ENCODE assay signal across 8 cellular contexts in genomic region chr11:9688716-9689511, GRCh38. TPM values are rescaled to one million over a fixed set of nuclear protein-coding genes. Genes with fewer than 3 reads are reported as not detected.
DNase-seq lines count a peak whose midpoint lies in the region; ATAC-seq and TF ChIP-seq lines count a peak whose summit lies in the region.

No MANE protein-coding gene starts in this region.

- peaks cover 93% of the 10 kb centered on the region for H3K79me2 ChIP-seq in GM23248 (ENCODE audit: insufficient read depth)
- H3K79me2 ChIP-seq in Karpas-422 (ENCODE audit: low read length): peaks cover 84% of the 10 kb centered on the region

- no peaks in the 10 kb centered on the region for H3K27me3 ChIP-seq in GM23248 (replicated peaks; ENCODE audit: insufficient read depth)
- H3K27me3 ChIP-seq in Karpas-422 (ENCODE audit: low read length): no peaks in the 10 kb centered on the region

- peak overlapping the region; percentile 51; the same call in 1 of the 2 replicates for H3K9ac ChIP-seq in GM23248
- H3K9ac ChIP-seq in Karpas-422 (ENCODE audit: low read length): peak overlapping the region; percentile 71

- no peaks in the 10 kb centered on the region for H3K9me3 ChIP-seq in GM23248 (ENCODE audit: low read depth)
- no peaks in the 10 kb centered on the region for H3K9me3 ChIP-seq in Karpas-422 (ENCODE audit: low read length)

- H3K27ac Mint-ChIP-seq in activated naive CD4-positive, alpha-beta T cell treated with anti-CD3 and anti-CD28 coated beads, Interleukin-2, amount 10 ng/mL, durations not matched to agents 7 days and 5 days: no peak overlapping the region

- H4K20me1 ChIP-seq in GM23248 (ENCODE audit: insufficient read depth): no peaks in the 10 kb centered on the region; the same call in 1 of the 2 replicates
- H4K20me1 ChIP-seq in Karpas-422 (ENCODE audit: insufficient read depth, low read depth, low read length): no peaks in the 10 kb centered on the region

- H3K36me3 Mint-ChIP-seq in activated naive CD4-positive, alpha-beta T cell treated with anti-CD3 and anti-CD28 coated beads, Interleukin-2, amount 10 ng/mL, durations not matched to agents 7 days and 5 days: no peaks in the 10 kb centered on the region

- CTCF ChIA-PET in activated naive CD4-positive, alpha-beta T cell treated with anti-CD3 and anti-CD28 coated beads, Interleukin-2, amount 10 ng/mL, durations not matched to agents 7 days and 5 days (lab: Charles Lee): interaction anchor here (0.6 to 2.0 kb wide), 3 partner anchors 62 to 182 kb away, joined by 3 to 4 read pairs (median 4); no protein-coding TSS in a partner anchor

- H2AFZ ChIP-seq in GM23248 (no peak overlapping the region), Karpas-422 (ENCODE audit: low read length) (no peak overlapping the region)

- peaks cover 54% of the 10 kb centered on the region for H3F3A ChIP-seq in GM23248 (ENCODE audit: insufficient read depth)

- no peak overlapping the region for H3K4me3 Mint-ChIP-seq in activated naive CD4-positive, alpha-beta T cell treated with anti-CD3 and anti-CD28 coated beads, Interleukin-2, amount 10 ng/mL, durations not matched to agents 7 days and 5 days

- 0 out of 2 replicates have a peak, but pooled peaks cover 7% of the 10 kb centered on the region for H3K36me3 ChIP-seq in GM23248 (ENCODE audit: low read depth)
- peaks cover 4% of the 10 kb centered on the region for H3K36me3 ChIP-seq in Karpas-422 (ENCODE audit: insufficient read depth, low read length)

- H3K4me1 ChIP-seq in GM23248 (ENCODE audit: insufficient read depth): peaks cover 55% of the 10 kb centered on the region
- peaks cover 97% of the 10 kb centered on the region for H3K4me1 ChIP-seq in Karpas-422 (ENCODE audit: low read length)

- no peaks in the 10 kb centered on the region for H3K4me1 Mint-ChIP-seq in activated naive CD4-positive, alpha-beta T cell treated with anti-CD3 and anti-CD28 coated beads, Interleukin-2, amount 10 ng/mL, durations not matched to agents 7 days and 5 days

- H3K4me3 ChIP-seq in GM23248 (peak overlapping the region; percentile 26; the same call in 1 of the 2 replicates), Karpas-422 (ENCODE audit: low read length) (peak overlapping the region; percentile 61)

- no peak for TF ChIP-seq POLR2A in GM18505 (IDR thresholded peaks at IDR 0.05; ENCODE audit: borderline replicate concordance, extremely low read depth, insufficient read depth, insufficient read length)

- no peaks in the 10 kb centered on the region for H3K27me3 Mint-ChIP-seq in activated naive CD4-positive, alpha-beta T cell treated with anti-CD3 and anti-CD28 coated beads, Interleukin-2, amount 10 ng/mL, durations not matched to agents 7 days and 5 days

- ATAC-seq in GM18505 (IDR thresholded peaks at IDR 0.05; ENCODE audit: unreplicated experiment): peak; percentile 65

- H3K4me2 ChIP-seq in GM23248 (ENCODE audit: unreplicated experiment): peak overlapping the region; percentile 44
- H3K4me2 ChIP-seq in Karpas-422 (ENCODE audit: low read depth, low read length, poor library complexity, severe bottlenecking): peak overlapping the region; percentile 81

- H3K9me2 ChIP-seq in GM23248 (ENCODE audit: insufficient read depth): no peaks in the 10 kb centered on the region
- no peaks in the 10 kb centered on the region for H3K9me2 ChIP-seq in Karpas-422 (replicated peaks; ENCODE audit: insufficient read depth, low read length)

- in situ Hi-C loops in GM23248 (cut with MboI): no loop called here

- H3K27ac ChIP-seq in GM23248 (peak overlapping the region; percentile 77), Karpas-422 (ENCODE audit: low read length) (peak overlapping the region; percentile 100), angular gyrus (ENCODE audit: low read depth, low read length) (peak overlapping the region; percentile 96)

- WGBS in GM23248 (ENCODE audit: low coverage in 1 of 2, low lambda C conversion rate in 2 of 2, missing lambda C conversion rate in 2 of 2), 2 experiments: 41% methylated on average over 7 of the region's 7 CpGs

- DNase-seq in GM23248 (peak; percentile 88), Karpas-422 (peak; percentile 94), islet precursor cell (peak; percentile 74), stromal cell of bone marrow (ENCODE audit: low read depth) (peak; percentile 63)
- DNase-seq in stimulated activated CD4-positive, alpha-beta T cell treated with anti-CD3 and anti-CD28 coated beads, Interleukin-12 subunit alpha, Interleukin-12 subunit beta, amount 100 ng/mL, for 4 hours: no peak
- DNase-seq in activated naive CD4-positive, alpha-beta T cell treated with anti-CD3 and anti-CD28 coated beads, Interleukin-2, amount 10 ng/mL, durations not matched to agents 7 days and 5 days: no peak

- H3K9me3 Mint-ChIP-seq in activated naive CD4-positive, alpha-beta T cell treated with anti-CD3 and anti-CD28 coated beads, Interleukin-2, amount 10 ng/mL, durations not matched to agents 7 days and 5 days: no peaks in the 10 kb centered on the region

RNA-seq across cellular contexts. Expression of gene SWAP70, which starts 25.0 kb away (rescaled TPM):
- 41.6 and 46.4 TPM in 2 replicates for total RNA-seq in GM23248 (2014; rRNA removed; shearing (Covaris generic))
- 70.8 and 73.3 TPM in 2 replicates for polyA plus RNA-seq in GM23248 (2016; fragmentation: Nextera tagmentation; extraction: Ambion mirVana)
- total RNA-seq in Karpas-422 (2014; rRNA removed; shearing (Covaris generic); ENCODE audit: low replicate concordance): 77.0 and 82.4 TPM in 2 replicates

Comparison
In these comparisons a context has a peak if more than half of its experiments do, and no peak if none do; other contexts are left out.
1. DNase-seq: peak in GM23248 (single experiment), Karpas-422 (single experiment), islet precursor cell (single experiment) and stromal cell of bone marrow (single experiment); none in stimulated activated CD4-positive, alpha-beta T cell treated with anti-CD3 and anti-CD28 coated beads, Interleukin-12 subunit alpha, Interleukin-12 subunit beta, amount 100 ng/mL, for 4 hours (single experiment) and activated naive CD4-positive, alpha-beta T cell treated with anti-CD3 and anti-CD28 coated beads, Interleukin-2, amount 10 ng/mL, durations not matched to agents 7 days and 5 days (single experiment).
2. Peak in every context shown above with its lines, with median percentiles within 50 percentile points of each other: H3K27ac ChIP-seq.